ENCODE assay signal across 8 cellular contexts in the genomic region with DNA sequence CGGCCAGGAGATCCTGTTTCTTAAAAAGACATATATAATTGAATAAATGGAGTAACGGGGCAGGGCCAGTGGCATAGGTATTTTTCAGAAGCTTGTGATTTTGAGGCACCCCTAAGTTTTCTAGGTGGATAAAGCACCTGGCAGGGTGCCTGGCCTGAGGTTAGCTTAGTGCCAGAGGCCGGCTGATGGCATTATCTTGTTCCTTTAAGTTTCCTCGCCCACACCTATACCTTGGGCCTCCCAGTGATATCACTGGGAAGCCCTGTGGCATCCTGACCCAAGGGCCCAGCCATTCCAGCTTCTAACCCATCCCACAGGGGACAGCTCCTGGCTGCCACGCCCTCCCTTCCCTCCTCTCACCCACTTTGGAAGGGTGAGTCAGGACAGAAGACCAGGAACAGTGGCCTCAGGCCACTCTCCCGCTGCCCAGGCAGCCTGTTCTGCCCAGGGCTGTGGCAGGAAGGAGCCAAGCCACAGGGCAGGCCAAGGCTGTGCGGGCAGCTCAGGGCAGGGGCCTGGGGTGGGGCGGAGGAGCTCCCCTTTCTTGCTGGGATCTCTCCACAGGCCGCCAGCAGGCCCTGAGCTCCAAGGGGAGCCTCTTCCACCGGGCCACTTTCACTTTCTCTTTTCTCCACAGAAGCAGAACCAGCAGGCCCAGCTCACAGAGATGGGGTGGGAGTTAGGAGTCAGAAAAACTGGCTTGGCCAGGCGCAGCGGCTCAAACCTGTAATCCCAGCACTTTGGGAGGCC.
DNase-seq lines count a peak whose midpoint lies in the region; FAIRE-seq and TF ChIP-seq lines count a peak whose summit lies in the region.

No MANE protein-coding gene starts in this region.

- H4K91ac ChIP-seq in H1 (replicated peaks; ENCODE audit: insufficient read length, low read length) = peak overlapping the region; percentile 95

- no peaks in the 10 kb centered on the region for H4K20me1 ChIP-seq in H1 (replicated peaks in 1 of 2; ENCODE audit: control insufficient read depth in 1 of 2, insufficient read depth in 2 of 2, low read length in 2 of 2)

- CTCF ChIA-PET in H1 (lab: Charles Lee; ENCODE audit: partially characterized antibody) = interaction anchor here (0.6 to 5.6 kb wide), 18 partner anchors 9 to 141 kb away, joined by 3 to 108 read pairs (median 4); no protein-coding TSS in a partner anchor

- H3K27ac Mint-ChIP-seq in activated CD4-positive, alpha-beta T cell treated with anti-CD3 and anti-CD28 coated beads, Interleukin-2, amount 10 ng/mL, durations not matched to agents 24 days and 14 days = peak overlapping the region; percentile 84

- H3K4me3 Mint-ChIP-seq in activated CD4-positive, alpha-beta T cell treated with anti-CD3 and anti-CD28 coated beads, Interleukin-2, amount 10 ng/mL, durations not matched to agents 24 days and 14 days = peak overlapping the region; percentile 67

- H3K27me3 Mint-ChIP-seq in activated CD4-positive, alpha-beta T cell treated with anti-CD3 and anti-CD28 coated beads, Interleukin-2, amount 10 ng/mL, durations not matched to agents 24 days and 14 days = no peaks in the 10 kb centered on the region

- peak overlapping the region; percentile 87; the same call in 1 of the 2 replicates for H2BK20ac ChIP-seq in H1 (ENCODE audit: low read length)

- no peak overlapping the region for H2BK120ac ChIP-seq in H1 (replicated peaks; ENCODE audit: low read depth, low read length)

- H3K36me3 ChIP-seq in H1 (ENCODE audit: control insufficient read depth in 2 of 4, insufficient read depth in 4 of 4, low read length in 3 of 4) (no peaks in the 10 kb centered on the region), mucosa of rectum (ENCODE audit: control insufficient read depth in 2 of 2, insufficient read depth in 2 of 2, low read length in 2 of 2) (no peaks in the 10 kb centered on the region), tibial artery (no peaks in the 10 kb centered on the region)

- no peak overlapping the region for H2AK5ac ChIP-seq in H1 (ENCODE audit: low read depth, low read length)

- H3K23ac ChIP-seq in H1 (ENCODE audit: insufficient read length) = no peak overlapping the region

- peak overlapping the region; percentile 83; the same call in 1 of the 2 replicates for H2BK15ac ChIP-seq in H1 (ENCODE audit: low read length)

- TF ChIP-seq EP300 in H1 (IDR thresholded peaks at IDR 0.05; ENCODE audit: borderline replicate concordance in 1 of 2, low read depth in 2 of 2, low read length in 2 of 2) = no peak

- in situ Hi-C loops in Caki2 (cut with HindIII; ENCODE audit: low pct_unique_long_range_greater_than_20kb, low sequenced_read_pairs) = no loop called here

- H3K4me1 ChIP-seq in H1 (replicated peaks in 1 of 4; ENCODE audit: control insufficient read depth in 3 of 4, insufficient read depth in 4 of 4, low read length in 3 of 4) (peaks cover 25 to 38% (median 31%) of the 10 kb centered on the region in 4 experiments), mucosa of rectum (ENCODE audit: control insufficient read depth in 2 of 2, insufficient read depth in 2 of 2, low read length in 2 of 2) (peaks cover 34 to 39% of the 10 kb centered on the region in 2 donors), tibial artery (peaks cover 6 to 91% (median 77%) of the 10 kb centered on the region in 4 donors)

- no peak overlapping the region for H3K56ac ChIP-seq in H1 (replicated peaks; ENCODE audit: insufficient read length, low read depth, low read length)

- peaks cover 56% of the 10 kb centered on the region for H3K4me1 Mint-ChIP-seq in activated CD4-positive, alpha-beta T cell treated with anti-CD3 and anti-CD28 coated beads, Interleukin-2, amount 10 ng/mL, durations not matched to agents 24 days and 14 days

- H3K27ac ChIP-seq in H1 (ENCODE audit: low read depth, low read length) (no peak overlapping the region), mucosa of rectum (ENCODE audit: low read depth in 2 of 2, low read length in 2 of 2) (peak overlapping the region; percentile 91 to 92), tibial artery (peak overlapping the region; percentile 92 to 94)

- no peak for TF ChIP-seq RAD21 in H1 (IDR thresholded peaks at IDR 0.05 in 1 of 2, conservative IDR thresholded peaks at IDR 0.05 in 1 of 2; ENCODE audit: low read depth in 2 of 2, low read length in 2 of 2)

- H3K4me3 ChIP-seq in H1 (ENCODE audit: extremely low read depth in 1 of 4, insufficient read depth in 2 of 4, low read depth in 3 of 4, low read length in 4 of 4) = no peak overlapping the region
- peak overlapping the region; percentile 37 to 48 for H3K4me3 ChIP-seq in mucosa of rectum (ENCODE audit: low read length in 2 of 2)
- H3K4me3 ChIP-seq in tibial artery = peak overlapping the region; percentile 33 to 47

- peaks cover 3% of the 10 kb centered on the region for H3K23me2 ChIP-seq in H1 (ENCODE audit: low read depth, low read length)

- intact Hi-C loops in activated CD4-positive, alpha-beta T cell treated with anti-CD3 and anti-CD28 coated beads, Interleukin-2, amount 10 ng/mL, durations not matched to agents 24 days and 14 days (cut with micrococcal nuclease) = no loop called here
- intact Hi-C loops in tibial artery (cut with DNase I; ENCODE audit: low total_unique reads) = no loop called here

- H3K18ac ChIP-seq in H1 (ENCODE audit: extremely low read depth, low read length) = peak overlapping the region; percentile 85

- H2AFZ ChIP-seq in H1 (ENCODE audit: low read length) = no peak overlapping the region

- peak overlapping the region; percentile 45 for H4K5ac ChIP-seq in H1 (ENCODE audit: insufficient read length, low read depth, low read length)

- H3K9me3 ChIP-seq in H1 (ENCODE audit: insufficient read depth in 2 of 2, low read depth in 1 of 2, low read length in 1 of 2) (no peaks in the 10 kb centered on the region), mucosa of rectum (ENCODE audit: control insufficient read depth in 2 of 2, low read length in 2 of 2) (no peaks in the 10 kb centered on the region), tibial artery (no peaks in the 10 kb centered on the region)

- WGBS in H1 (ENCODE audit: extremely low coverage in 1 of 2, insufficient coverage in 1 of 2, insufficient read length in 1 of 2, insufficient replicate concordance in 2 of 2, low coverage in 1 of 2, low lambda C conversion rate in 2 of 2, missing lambda C conversion rate in 1 of 2), 2 experiments = 91% methylated on average over 11 of the region's 12 CpGs; no CpG with 5 or more reads in 1 of the 2 experiments

- H3K9me3 Mint-ChIP-seq in activated CD4-positive, alpha-beta T cell treated with anti-CD3 and anti-CD28 coated beads, Interleukin-2, amount 10 ng/mL, durations not matched to agents 24 days and 14 days = no peaks in the 10 kb centered on the region

- DNase-seq in Caki2 (ENCODE audit: low read depth) = peak; percentile 89
- peak; percentile 91 for DNase-seq in LHCN-M2 (ENCODE audit: low read depth)
- DNase-seq in activated CD4-positive, alpha-beta T cell treated with anti-CD3 and anti-CD28 coated beads, Interleukin-2, amount 10 ng/mL, durations not matched to agents 24 days and 14 days = peak; percentile 91
- no peak for DNase-seq in H1 (ENCODE audit: low read depth in 1 of 2, low spot score in 2 of 2)
- peak; percentile 66 to 89 for DNase-seq in tibial artery
- DNase-seq in NCI-H2081 (lab: John Stamatoyannopoulos, UW) = no peak
- DNase-seq in NCI-H345 treated with DMSO at 0.1 percent for 48 hours (lab: John Stamatoyannopoulos, UW; ENCODE audit: unreplicated experiment) = no peak

- peak overlapping the region; percentile 92; the same call in 1 of the 2 replicates for H2BK12ac ChIP-seq in H1 (ENCODE audit: low read depth, low read length)

- H3K4me2 ChIP-seq in H1 (ENCODE audit: insufficient read depth in 1 of 2, low read depth in 2 of 2, low read length in 2 of 2) = no peak overlapping the region

- TF ChIP-seq CTCF in H1 (IDR thresholded peaks at IDR 0.05; ENCODE audit: control extremely low read depth in 1 of 3, insufficient read depth in 1 of 3, low read depth in 1 of 3, low read length in 3 of 3) (no peak), tibial artery (IDR thresholded peaks at IDR 0.05) (no peak)

- no peaks in the 10 kb centered on the region for H3K36me3 Mint-ChIP-seq in activated CD4-positive, alpha-beta T cell treated with anti-CD3 and anti-CD28 coated beads, Interleukin-2, amount 10 ng/mL, durations not matched to agents 24 days and 14 days (ENCODE audit: low read depth)

- peak overlapping the region; percentile 93 for H4K8ac ChIP-seq in H1 (ENCODE audit: extremely low read depth, insufficient read depth, low read length)

- H3K79me1 ChIP-seq in H1 (ENCODE audit: low read depth, low read length) = no peaks in the 10 kb centered on the region

- no peak overlapping the region for H3K14ac ChIP-seq in H1 (ENCODE audit: insufficient read length)

- FAIRE-seq in H1 (lab: Jason Lieb, UNC) = no peak

- H3K27me3 ChIP-seq in H1 (replicated peaks in 1 of 4; ENCODE audit: control insufficient read depth in 3 of 4, extremely low read depth in 1 of 4, insufficient read depth in 3 of 4, low read length in 3 of 4) (no peaks in the 10 kb centered on the region), mucosa of rectum (ENCODE audit: control insufficient read depth in 2 of 2, insufficient read depth in 2 of 2, low read length in 2 of 2) (no peaks in the 10 kb centered on the region), tibial artery (no peaks in the 10 kb centered on the region)

- no peak overlapping the region for H3K9ac ChIP-seq in H1 (replicated peaks in 1 of 4; ENCODE audit: extremely low read depth in 1 of 4, low read depth in 3 of 4, low read length in 3 of 4)
- peak overlapping the region; percentile 52 to 81 for H3K9ac ChIP-seq in mucosa of rectum (ENCODE audit: low read depth in 1 of 2, low read length in 2 of 2)

- H2BK5ac ChIP-seq in H1 (ENCODE audit: low read depth, low read length) = peak overlapping the region; percentile 92; the same call in 1 of the 2 replicates

- no peak for TF ChIP-seq POLR2A in H1 (IDR thresholded peaks at IDR 0.05; ENCODE audit: control extremely low read depth in 1 of 2, low read depth in 2 of 2, low read length in 2 of 2)

- peak overlapping the region; percentile 96 for H3K4ac ChIP-seq in H1 (replicated peaks; ENCODE audit: insufficient read length, low read depth, low read length)

- POLR2A ChIA-PET in H1 (lab: Charles Lee; ENCODE audit: partially characterized antibody) = interaction anchor here (1.0 to 4.6 kb wide), 9 partner anchors 8 to 80 kb away, joined by 3 to 29 read pairs (median 4); a partner anchor contains a TSS

- no peaks in the 10 kb centered on the region for H3K79me2 ChIP-seq in H1 (ENCODE audit: control insufficient read depth in 1 of 2, insufficient read depth in 2 of 2, low read length in 2 of 2)

TF ChIP-seq in H1, 55 proteins besides CTCF, POLR2A, EP300 and RAD21 (continues in another document):
- TF ChIP-seq SP4 (IDR thresholded peaks at IDR 0.05; ENCODE audit: low read length) (no peak), CREB1 (IDR thresholded peaks at IDR 0.05) (no peak), CTBP2 (IDR thresholded peaks at IDR 0.05; ENCODE audit: borderline replicate concordance, insufficient read depth, insufficient read length, low read length) (no peak), ASH2L (IDR thresholded peaks at IDR 0.05; ENCODE audit: low read length) (no peak), FOSL1 (IDR thresholded peaks at IDR 0.05; ENCODE audit: insufficient read depth, low read depth, low read length) (no peak), KDM4A (IDR thresholded peaks at IDR 0.05; ENCODE audit: low read depth, low read length, severe bottlenecking) (no peak), TBP (IDR thresholded peaks at IDR 0.05; ENCODE audit: low read depth, low read length) (no peak)

Comparison
In these comparisons a context has a peak if more than half of its experiments do, and no peak if none do; other contexts are left out.
1. DNase-seq: peak in Caki2 (single experiment), LHCN-M2 (single experiment), activated CD4-positive, alpha-beta T cell treated with anti-CD3 and anti-CD28 coated beads, Interleukin-2, amount 10 ng/mL, durations not matched to agents 24 days and 14 days (single experiment) and tibial artery (2 of 2); none in H1 (0 of 2), NCI-H2081 (0 of 2) and NCI-H345 treated with DMSO at 0.1 percent for 48 hours (single experiment).
2. H3K4me3 ChIP-seq: peak in mucosa of rectum (2 of 2) and tibial artery (2 of 2); none in H1 (0 of 4).
3. H3K9ac ChIP-seq: peak in mucosa of rectum (2 of 2); none in H1 (0 of 4).